ENCODE assay signal across 8 cellular contexts in genomic region chr5:141397756-141398551, GRCh38. TPM values are rescaled to one million over a fixed set of nuclear protein-coding genes. Genes with fewer than 3 reads are reported as not detected.
A peak's percentile ranks its signal among the peaks of the same experiment; 100 is the strongest.
DNase-seq lines count a peak whose midpoint lies in the region; ATAC-seq and TF ChIP-seq lines count a peak whose summit lies in the region.
"Not testable (repeated sequence)": the region's sequence is repeated elsewhere in the genome, so short reads cannot be mapped to it uniquely, and the experiment has no call there.

Gene PCDHGB5, plus strand, starts transcription at chr5:141397947. Its CDS starts 181 bp downstream, at chr5:141398128.

- H3K36me3 ChIP-seq in ascending aorta; naive thymus-derived CD4-positive, alpha-beta T cell (ENCODE audit: control insufficient read depth in 2 of 3, insufficient read depth in 3 of 3, low read length in 3 of 3); testis (ENCODE audit: low read depth, missing control alignments): not testable (repeated sequence)

- H3K4me3 ChIP-seq in ascending aorta: peak within 1 kb of the TSS; percentile 33 to 38
- H3K4me3 ChIP-seq in naive thymus-derived CD4-positive, alpha-beta T cell (ENCODE audit: low read length): not testable (repeated sequence)
- H3K4me3 ChIP-seq in testis: peak within 1 kb of the TSS in 1 of 2 donors; percentile 33

- H3K27ac ChIP-seq in ascending aorta: peak within 1 kb of the TSS in 1 of 2 donors; percentile 18
- H3K27ac ChIP-seq in naive thymus-derived CD4-positive, alpha-beta T cell (ENCODE audit: low read depth, low read length); testis: not testable (repeated sequence)

- ATAC-seq in GM21423 (IDR thresholded peaks at IDR 0.05; ENCODE audit: unreplicated experiment): peak; percentile 90
- ATAC-seq in HG03175 (IDR thresholded peaks at IDR 0.05; ENCODE audit: unreplicated experiment): peak; percentile 61
- peak; percentile 89 for ATAC-seq in naive thymus-derived CD4-positive, alpha-beta T cell

- 4 to 5% methylated on average over 21 to 28 of the region's 43 CpGs for WGBS in testis, 2 donors

- not testable (repeated sequence) for H3K4me1 ChIP-seq in ascending aorta; naive thymus-derived CD4-positive, alpha-beta T cell (ENCODE audit: control insufficient read depth in 2 of 2, insufficient read depth in 2 of 2, low read length in 2 of 2); testis

- peaks cover 4 to 82% (median 38%) of the 10 kb centered on the region in 11 donors for H3K9me3 Mint-ChIP-seq in naive thymus-derived CD4-positive, alpha-beta T cell

- peak within 1 kb of the TSS; percentile 27 to 67 (median 44) for H3K4me3 Mint-ChIP-seq in naive thymus-derived CD4-positive, alpha-beta T cell

- DNase-seq in ELR (ENCODE audit: low read depth) (peak; percentile 77), T follicular helper cell (ENCODE audit: low read depth) (peak; percentile 24), germinal center (ENCODE audit: low spot score) (peak; percentile 50), testis (peak; percentile 78)
- DNase-seq in ascending aorta (ENCODE audit: low spot score in 2 of 2): not testable (repeated sequence)
- peak in 4 of 9 donors; percentile 41 to 49 (median 42) for DNase-seq in naive thymus-derived CD4-positive, alpha-beta T cell

- CTCF ChIA-PET in naive thymus-derived CD4-positive, alpha-beta T cell (lab: Charles Lee): not testable (repeated sequence)

- H3K36me3 Mint-ChIP-seq in naive thymus-derived CD4-positive, alpha-beta T cell: peaks cover 4 to 27% (median 9%) of the 10 kb centered on the region in 5 donors

- H3K27ac Mint-ChIP-seq in naive thymus-derived CD4-positive, alpha-beta T cell: peak within 1 kb of the TSS in 2 of 9 donors; percentile 43 to 83

- not testable (repeated sequence) for H3K4me1 Mint-ChIP-seq in naive thymus-derived CD4-positive, alpha-beta T cell

- peaks cover 45 to 83% (median 68%) of the 10 kb centered on the region in 5 donors for H3K27me3 Mint-ChIP-seq in naive thymus-derived CD4-positive, alpha-beta T cell

- peaks cover 79 to 97% of the 10 kb centered on the region in 2 donors for H3K9me3 ChIP-seq in ascending aorta
- peaks cover 0 to 45% (median 0%) of the 10 kb centered on the region in 3 experiments for H3K9me3 ChIP-seq in naive thymus-derived CD4-positive, alpha-beta T cell (ENCODE audit: control insufficient read depth in 2 of 3, low read length in 3 of 3)
- not testable (repeated sequence) for H3K9me3 ChIP-seq in testis

- intact Hi-C loops in ascending aorta (cut with DNase I); naive thymus-derived CD4-positive, alpha-beta T cell (cut with micrococcal nuclease); testis (cut with DNase I; ENCODE audit: low total_unique reads): not testable (repeated sequence)

- POLR2A ChIA-PET in naive thymus-derived CD4-positive, alpha-beta T cell (lab: Charles Lee): not testable (repeated sequence)

- TF ChIP-seq CTCF in ascending aorta (IDR thresholded peaks at IDR 0.05): peak; percentile 21 to 39 (median 29)
- TF ChIP-seq CTCF in testis (IDR thresholded peaks at IDR 0.05): peak; percentile 55 to 67 (median 59)

- TF ChIP-seq POLR2A in testis (IDR thresholded peaks at IDR 0.05): not testable (repeated sequence)

- H3K27me3 ChIP-seq in ascending aorta, testis: not testable (repeated sequence)
- peaks cover 2 to 18% of the 10 kb centered on the region in 2 donors for H3K27me3 ChIP-seq in naive thymus-derived CD4-positive, alpha-beta T cell (ENCODE audit: control insufficient read depth in 2 of 2, insufficient read depth in 2 of 2, low read length in 2 of 2)

RNA-seq across cellular contexts. Expression of gene PCDHGB5, which starts in this region (rescaled TPM):
- total RNA-seq in ascending aorta (19.6 TPM), testis (10 to 100 TPM; 28.3 to 36.4 TPM)
- total RNA-seq in naive thymus-derived CD4-positive, alpha-beta T cell: under 1 TPM; 0.16 to 0.44 (median 0.42) TPM
- polyA plus RNA-seq in naive thymus-derived CD4-positive, alpha-beta T cell: under 1 TPM; 0.09 to 0.49 TPM
- polyA plus RNA-seq in testis (ENCODE audit: insufficient read depth, low read depth, low replicate concordance): 4.5 TPM

Comparison
In these comparisons a context has a peak if more than half of its experiments do, and no peak if none do; other contexts are left out.
1. RNA of gene PCDHGB5 (total RNA-seq): 28.3 to 36.4 TPM in testis and 19.6 TPM in ascending aorta (single experiment); 0.16 to 0.44 TPM in naive thymus-derived CD4-positive, alpha-beta T cell; every median in the first group is over 10 times any median in the second.
2. Peak in ATAC-seq in naive thymus-derived CD4-positive, alpha-beta T cell; RNA of the gene not detected or under 1 TPM.
3. Peak in every context shown above with its lines, with median percentiles within 50 percentile points of each other: ATAC-seq.